1 cellular context compared by ENCODE assay signal in genomic region chr17:7740481-7741001, GRCh38.
TF ChIP-seq lines count a peak whose summit lies in the region.

No MANE protein-coding gene starts in this region.

TF ChIP-seq in A549, 52 proteins besides CTCF, POLR2A, EP300 and RAD21:
- TF ChIP-seq RARB (CRISPR knock-in tag; IDR thresholded peaks at IDR 0.05): no peak
- no peak for TF ChIP-seq POLR2AphosphoS2 (conservative IDR thresholded peaks at IDR 0.05; ENCODE audit: low read length)
- TF ChIP-seq RFX5 (IDR thresholded peaks at IDR 0.05): no peak
- TF ChIP-seq KDM5A (IDR thresholded peaks at IDR 0.05): no peak
- TF ChIP-seq, protein P1, sequence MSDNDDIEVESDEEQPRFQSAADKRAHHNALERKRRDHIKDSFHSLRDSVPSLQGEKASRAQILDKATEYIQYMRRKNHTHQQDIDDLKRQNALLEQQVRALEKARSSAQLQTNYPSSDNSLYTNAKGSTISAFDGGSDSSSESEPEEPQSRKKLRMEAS (IDR thresholded peaks at IDR 0.05): no peak
- no peak for TF ChIP-seq HOXB5 (CRISPR knock-in tag; IDR thresholded peaks at IDR 0.05)
- TF ChIP-seq, protein P2, sequence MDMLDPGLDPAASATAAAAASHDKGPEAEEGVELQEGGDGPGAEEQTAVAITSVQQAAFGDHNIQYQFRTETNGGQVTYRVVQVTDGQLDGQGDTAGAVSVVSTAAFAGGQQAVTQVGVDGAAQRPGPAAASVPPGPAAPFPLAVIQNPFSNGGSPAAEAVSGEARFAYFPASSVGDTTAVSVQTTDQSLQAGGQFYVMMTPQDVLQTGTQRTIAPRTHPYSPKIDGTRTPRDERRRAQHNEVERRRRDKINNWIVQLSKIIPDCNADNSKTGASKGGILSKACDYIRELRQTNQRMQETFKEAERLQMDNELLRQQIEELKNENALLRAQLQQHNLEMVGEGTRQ (IDR thresholded peaks at IDR 0.05): no peak
- no peak for TF ChIP-seq RCOR1 (IDR thresholded peaks at IDR 0.05; ENCODE audit: low read depth, low read length)
- TF ChIP-seq HOXA7 (CRISPR knock-in tag; IDR thresholded peaks at IDR 0.05): no peak
- TF ChIP-seq NR3C1 (IDR thresholded peaks at IDR 0.05): no peak
- no peak for TF ChIP-seq MAFK (IDR thresholded peaks at IDR 0.05; ENCODE audit: partially characterized antibody)
